ENCODE assay signal across 8 cellular contexts in the genomic region with DNA sequence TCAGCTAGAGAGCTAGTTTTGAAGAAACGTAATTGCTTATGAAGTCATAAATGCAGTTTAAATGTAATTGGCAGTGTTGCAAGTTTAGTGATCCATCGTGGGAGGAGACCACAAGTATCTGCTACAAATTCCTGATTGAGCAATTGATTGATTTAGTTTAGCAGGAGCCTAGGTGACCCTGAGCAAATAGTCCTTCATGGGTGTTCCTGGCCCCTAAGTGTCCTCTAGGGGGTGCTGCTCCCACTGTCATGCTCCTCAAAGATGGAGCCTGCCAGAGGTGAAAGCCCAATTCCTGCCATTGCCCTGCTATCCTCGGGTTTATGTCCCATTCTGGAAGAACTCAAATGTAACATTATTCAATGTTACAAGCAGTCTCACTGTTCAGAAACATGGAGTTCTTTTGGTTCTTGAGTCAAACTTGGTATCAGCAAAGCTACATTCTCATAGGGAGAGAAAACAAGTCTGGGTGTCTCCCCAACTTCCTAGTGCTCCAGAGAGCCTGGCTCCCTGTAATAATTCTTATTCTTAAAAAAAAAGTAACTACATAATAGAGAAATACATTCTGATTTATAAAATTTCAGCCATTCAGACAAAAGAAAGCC. TPM values are rescaled to one million over a fixed set of nuclear protein-coding genes. Genes with fewer than 3 reads are reported as not detected.
DNase-seq lines count a peak whose midpoint lies in the region; ATAC-seq lines count a peak whose summit lies in the region.

No MANE protein-coding gene starts in this region.

- H3K9me3 Mint-ChIP-seq in activated naive CD4-positive, alpha-beta T cell treated with anti-CD3 and anti-CD28 coated beads, Interleukin-2, amount 50 U/mL, for 72 hours = no peaks in the 10 kb centered on the region

- peak; percentile 3 for DNase-seq in NCI-H2029 treated with DMSO at 0.1 percent for 48 hours (lab: John Stamatoyannopoulos, UW)
- DNase-seq in NCI-H2029 (lab: John Stamatoyannopoulos, UW) = no peak
- peak; percentile 46 to 71 for DNase-seq in Kasumi-1 (lab: John Stamatoyannopoulos, UW)
- peak; percentile 62 for DNase-seq in SKM-1 treated with dmso at 0.1 percent for 144 hours (lab: John Stamatoyannopoulos, UW; ENCODE audit: unreplicated experiment)
- peak; percentile 74 to 77 for DNase-seq in activated naive CD4-positive, alpha-beta T cell treated with anti-CD3 and anti-CD28 coated beads, Interleukin-2, amount 50 U/mL, for 72 hours (ENCODE audit: low spot score in 2 of 2)
- peak; percentile 65 for DNase-seq in left cardiac atrium
- DNase-seq in skeletal muscle cell (ENCODE audit: low read depth) = peak; percentile 5

- peak; percentile 89 to 99 for ATAC-seq in activated naive CD4-positive, alpha-beta T cell treated with anti-CD3 and anti-CD28 coated beads, Interleukin-2, amount 50 U/mL, for 72 hours
- ATAC-seq in left cardiac atrium (peak; percentile 73 to 81), GM18511 (IDR thresholded peaks at IDR 0.05; ENCODE audit: unreplicated experiment) (no peak)

- no peaks in the 10 kb centered on the region for H3K36me3 Mint-ChIP-seq in activated naive CD4-positive, alpha-beta T cell treated with anti-CD3 and anti-CD28 coated beads, Interleukin-2, amount 50 U/mL, for 72 hours

- intact Hi-C loops in left cardiac atrium (cut with DNase I) = loop anchor here (5.0 to 10.0 kb wide), 2 partner anchors 134 to 137 kb away; no protein-coding TSS in a partner anchor

- H3K4me3 ChIP-seq in skeletal muscle cell (ENCODE audit: low read depth, low read length) = no peak overlapping the region

- no peak overlapping the region for H3K27ac Mint-ChIP-seq in activated naive CD4-positive, alpha-beta T cell treated with anti-CD3 and anti-CD28 coated beads, Interleukin-2, amount 50 U/mL, for 72 hours

RNA-seq across cellular contexts. Expression of a gene that starts 29.8 kb away (rescaled TPM):
- 10 to 100 TPM; 29.1 to 37.0 TPM for total RNA-seq in activated naive CD4-positive, alpha-beta T cell treated with anti-CD3 and anti-CD28 coated beads, Interleukin-2, amount 50 U/mL, for 72 hours
- total RNA-seq in left cardiac atrium = 10 to 100 TPM; 17.5 to 26.9 TPM
